Comparison of ENCODE assay signal across 8 cellular contexts in the genomic region with DNA sequence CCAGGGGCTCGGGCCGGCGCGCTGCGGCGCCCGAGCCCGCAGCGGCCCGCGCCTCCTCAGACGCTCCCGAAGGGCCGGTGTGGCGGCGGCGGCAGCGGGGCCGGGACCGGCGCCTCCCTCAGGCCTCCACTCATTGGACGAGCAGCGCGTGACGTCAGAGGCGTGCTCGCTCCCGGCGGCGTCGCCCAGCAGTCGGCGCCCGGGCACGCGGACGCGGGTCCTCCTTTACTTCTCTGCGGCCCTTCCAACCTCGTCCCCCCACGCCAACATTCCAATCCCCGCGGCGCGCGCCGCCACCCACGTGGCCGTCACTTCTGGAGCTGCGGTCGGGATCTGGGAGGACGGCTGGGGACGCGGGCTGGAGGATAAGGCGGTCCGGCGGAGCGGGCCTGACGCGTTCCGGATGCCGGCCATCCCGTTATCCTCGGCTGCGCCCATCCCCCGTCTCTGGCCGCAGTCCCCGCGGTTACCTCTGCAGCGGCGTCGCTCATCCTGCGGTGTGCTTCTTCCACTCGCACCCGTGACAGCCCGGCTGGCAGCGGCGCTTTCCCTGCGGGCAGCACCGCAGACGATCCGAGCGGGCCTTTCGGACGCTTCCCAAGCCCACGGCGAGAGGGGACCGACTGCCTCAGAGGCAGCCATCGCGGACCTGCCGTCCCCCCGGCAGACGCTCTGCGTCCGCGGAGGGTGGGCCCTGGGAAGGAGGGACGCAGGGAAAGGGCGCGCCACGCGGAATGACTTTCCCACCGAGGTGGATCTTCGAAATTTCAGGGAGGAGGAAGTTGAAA. TPM values are rescaled to one million over a fixed set of nuclear protein-coding genes. Genes with fewer than 3 reads are reported as not detected.
A peak's percentile ranks its signal among the peaks of the same experiment; 100 is the strongest.
DNase-seq lines count a peak whose midpoint lies in the region; ATAC-seq and TF ChIP-seq lines count a peak whose summit lies in the region.

A gene with protein sequence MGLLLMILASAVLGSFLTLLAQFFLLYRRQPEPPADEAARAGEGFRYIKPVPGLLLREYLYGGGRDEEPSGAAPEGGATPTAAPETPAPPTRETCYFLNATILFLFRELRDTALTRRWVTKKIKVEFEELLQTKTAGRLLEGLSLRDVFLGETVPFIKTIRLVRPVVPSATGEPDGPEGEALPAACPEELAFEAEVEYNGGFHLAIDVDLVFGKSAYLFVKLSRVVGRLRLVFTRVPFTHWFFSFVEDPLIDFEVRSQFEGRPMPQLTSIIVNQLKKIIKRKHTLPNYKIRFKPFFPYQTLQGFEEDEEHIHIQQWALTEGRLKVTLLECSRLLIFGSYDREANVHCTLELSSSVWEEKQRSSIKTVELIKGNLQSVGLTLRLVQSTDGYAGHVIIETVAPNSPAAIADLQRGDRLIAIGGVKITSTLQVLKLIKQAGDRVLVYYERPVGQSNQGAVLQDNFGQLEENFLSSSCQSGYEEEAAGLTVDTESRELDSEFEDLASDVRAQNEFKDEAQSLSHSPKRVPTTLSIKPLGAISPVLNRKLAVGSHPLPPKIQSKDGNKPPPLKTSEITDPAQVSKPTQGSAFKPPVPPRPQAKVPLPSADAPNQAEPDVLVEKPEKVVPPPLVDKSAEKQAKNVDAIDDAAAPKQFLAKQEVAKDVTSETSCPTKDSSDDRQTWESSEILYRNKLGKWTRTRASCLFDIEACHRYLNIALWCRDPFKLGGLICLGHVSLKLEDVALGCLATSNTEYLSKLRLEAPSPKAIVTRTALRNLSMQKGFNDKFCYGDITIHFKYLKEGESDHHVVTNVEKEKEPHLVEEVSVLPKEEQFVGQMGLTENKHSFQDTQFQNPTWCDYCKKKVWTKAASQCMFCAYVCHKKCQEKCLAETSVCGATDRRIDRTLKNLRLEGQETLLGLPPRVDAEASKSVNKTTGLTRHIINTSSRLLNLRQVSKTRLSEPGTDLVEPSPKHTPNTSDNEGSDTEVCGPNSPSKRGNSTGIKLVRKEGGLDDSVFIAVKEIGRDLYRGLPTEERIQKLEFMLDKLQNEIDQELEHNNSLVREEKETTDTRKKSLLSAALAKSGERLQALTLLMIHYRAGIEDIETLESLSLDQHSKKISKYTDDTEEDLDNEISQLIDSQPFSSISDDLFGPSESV (minus strand): TSS at position 81 of the 788 bp plus-strand sequence. CDS start 213 bp downstream, outside the sequence.

- TF ChIP-seq CTCF in chondrocyte (IDR thresholded peaks at IDR 0.05) (peak; percentile 15), kidney epithelial cell (IDR thresholded peaks at IDR 0.05; ENCODE audit: insufficient read depth, low read length, poor library complexity, severe bottlenecking) (no peak)

- CTCF ChIA-PET in activated CD4-positive, alpha-beta T cell treated with anti-CD3 and anti-CD28 coated beads for 36 hours (lab: Charles Lee), result no interaction called here

- no peaks in the 10 kb centered on the region for H3K27me3 ChIP-seq in kidney epithelial cell (ENCODE audit: control insufficient read depth, insufficient read depth, low read length)

- H3K4me1 Mint-ChIP-seq in activated CD4-positive, alpha-beta T cell treated with anti-CD3 and anti-CD28 coated beads for 36 hours, result peaks cover 29% of the 10 kb centered on the region
- peaks cover 32% of the 10 kb centered on the region for H3K4me1 Mint-ChIP-seq in chondrocyte (ENCODE audit: low read depth)

- intact Hi-C loops in activated CD4-positive, alpha-beta T cell treated with anti-CD3 and anti-CD28 coated beads for 36 hours (cut with DNase I, micrococcal nuclease), result loop anchor here (1.0 to 10.0 kb wide), 6 partner anchors 159 to 1380 kb away; partner anchors contain the start of genes FAM204A (in 2 of the 2) and RAB11FIP2 (in 1 of the 2)

- ATAC-seq in GM19043 (IDR thresholded peaks at IDR 0.05; ENCODE audit: low read depth, unreplicated experiment) (peak; percentile 79), HG03354 (IDR thresholded peaks at IDR 0.05; ENCODE audit: poor library complexity, severe bottlenecking, unreplicated experiment) (peak; percentile 86)
- ATAC-seq in activated CD4-positive, alpha-beta T cell treated with anti-CD3 and anti-CD28 coated beads for 36 hours, result peak; percentile 85

- H3K27me3 Mint-ChIP-seq in activated CD4-positive, alpha-beta T cell treated with anti-CD3 and anti-CD28 coated beads for 36 hours, result peaks cover 15% of the 10 kb centered on the region
- H3K27me3 Mint-ChIP-seq in chondrocyte (ENCODE audit: low read depth), result peaks cover 22% of the 10 kb centered on the region

- no peaks in the 10 kb centered on the region for H3K36me3 ChIP-seq in kidney epithelial cell (ENCODE audit: control insufficient read depth, insufficient read depth, low read length)

- H3K4me3 ChIP-seq in kidney epithelial cell (ENCODE audit: low read depth, low read length), result peak within 1 kb of the TSS; percentile 93

- peaks cover 6% of the 10 kb centered on the region for H3K36me3 Mint-ChIP-seq in activated CD4-positive, alpha-beta T cell treated with anti-CD3 and anti-CD28 coated beads for 36 hours (ENCODE audit: low read depth)
- H3K36me3 Mint-ChIP-seq in chondrocyte (ENCODE audit: low read depth), result peaks cover 1% of the 10 kb centered on the region

- H3K27ac Mint-ChIP-seq in activated CD4-positive, alpha-beta T cell treated with anti-CD3 and anti-CD28 coated beads for 36 hours, result peak within 1 kb of the TSS; percentile 72
- peak within 1 kb of the TSS; percentile 89 for H3K27ac Mint-ChIP-seq in chondrocyte (ENCODE audit: unreplicated experiment)

- H3K4me3 Mint-ChIP-seq in activated CD4-positive, alpha-beta T cell treated with anti-CD3 and anti-CD28 coated beads for 36 hours, result peak within 1 kb of the TSS; percentile 92
- H3K4me3 Mint-ChIP-seq in chondrocyte (ENCODE audit: unreplicated experiment), result peak within 1 kb of the TSS; percentile 90

- DNase-seq in AG20443 (ENCODE audit: low spot score), result peak; percentile 97
- DNase-seq in NCI-H524 (lab: John Stamatoyannopoulos, UW), result peak; percentile 47 to 70
- peak; percentile 94 for DNase-seq in activated CD4-positive, alpha-beta T cell treated with anti-CD3 and anti-CD28 coated beads for 36 hours
- DNase-seq in chondrocyte (ENCODE audit: low spot score), result peak; percentile 98
- DNase-seq in kidney epithelial cell (ENCODE audit: low read depth), result peak; percentile 55
- DNase-seq in stimulated activated CD4-positive, alpha-beta T cell treated with anti-CD3 and anti-CD28 coated beads, Interleukin-15, amount 100 ng/mL, for 48 hours (ENCODE audit: low read depth in 2 of 2), result peak; percentile 78 to 88

- no peaks in the 10 kb centered on the region for H3K9me3 Mint-ChIP-seq in activated CD4-positive, alpha-beta T cell treated with anti-CD3 and anti-CD28 coated beads for 36 hours (ENCODE audit: low read depth)
- no peaks in the 10 kb centered on the region for H3K9me3 Mint-ChIP-seq in chondrocyte (ENCODE audit: low read depth)

- POLR2A ChIA-PET in activated CD4-positive, alpha-beta T cell treated with anti-CD3 and anti-CD28 coated beads for 36 hours (lab: Charles Lee), result no interaction called here

RNA-seq across cellular contexts. Expression of the gene that starts here (rescaled TPM):
- 10 to 100 TPM; 12.5 to 15.9 TPM for total RNA-seq in activated CD4-positive, alpha-beta T cell treated with anti-CD3 and anti-CD28 coated beads for 36 hours
- 34.9 to 40.5 TPM (median 36.3 TPM) in 3 replicates for total RNA-seq in chondrocyte
- 30.9 and 84.7 TPM in 2 replicates for total RNA-seq in kidney epithelial cell

Comparison
In these comparisons a context has a peak if more than half of its experiments do, and no peak if none do; other contexts are left out.
1. Peak in every context shown above with its lines: DNase-seq, ATAC-seq and H3K4me3 ChIP-seq.